8 cellular contexts compared by ENCODE assay signal in the genomic region with DNA sequence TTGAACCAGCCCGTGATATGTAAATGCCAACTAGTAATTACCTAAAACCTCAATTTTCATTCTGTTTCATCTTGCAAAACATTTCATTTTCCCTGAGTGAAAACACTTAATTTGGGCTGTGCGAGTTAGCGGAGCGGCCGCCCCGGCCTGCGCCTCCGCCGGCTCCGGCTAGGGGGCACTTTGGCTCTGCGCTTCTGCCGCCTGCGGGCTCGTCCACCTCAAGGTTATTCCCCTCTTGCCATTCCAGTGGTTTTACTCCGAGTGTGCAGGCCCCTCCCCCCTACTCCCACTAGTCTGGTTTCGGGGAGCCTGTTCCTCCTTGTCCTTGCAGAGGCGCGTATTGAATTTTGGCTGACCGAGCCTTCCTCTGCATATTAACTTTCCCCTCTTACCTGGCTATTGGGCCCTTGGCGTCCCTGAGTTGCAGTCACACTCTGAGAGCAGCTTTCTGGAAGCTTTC. TPM values are rescaled to one million over a fixed set of nuclear protein-coding genes. Genes with fewer than 3 reads are reported as not detected.
A peak's percentile ranks its signal among the peaks of the same experiment; 100 is the strongest.
DNase-seq lines count a peak whose midpoint lies in the region; ATAC-seq, FAIRE-seq and TF ChIP-seq lines count a peak whose summit lies in the region.

No MANE protein-coding gene starts in this region.

- DNase-seq in D721Med (ENCODE audit: insufficient read length, low spot score) (no peak), OCI-LY7 (ENCODE audit: low spot score) (no peak), fibroblast of villous mesenchyme (ENCODE audit: low read depth) (peak; percentile 55), ovary (peak; percentile 56 to 83 (median 76)), NCI-H2227 (lab: John Stamatoyannopoulos, UW; ENCODE audit: unreplicated experiment) (no peak), superior temporal gyrus (ENCODE audit: extremely low spot score) (no peak)
- no peak for DNase-seq in stimulated activated CD8-positive, alpha-beta memory T cell treated with anti-CD3 and anti-CD28 coated beads, Interleukin-4, amount 100 ng/mL, for 48 hours

- H3K36me3 ChIP-seq in OCI-LY7 (ENCODE audit: insufficient read depth, low read length) (no peaks in the 10 kb centered on the region), ovary (no peaks in the 10 kb centered on the region)

- H3K27me3 ChIP-seq in ovary: no peaks in the 10 kb centered on the region

- peak; percentile 35 for TF ChIP-seq CTCF in D721Med (IDR thresholded peaks at IDR 0.05; ENCODE audit: insufficient read depth, missing control alignments)
- TF ChIP-seq CTCF in OCI-LY7 (conservative IDR thresholded peaks at IDR 0.05; ENCODE audit: low read length): 0 out of 2 replicates have a peak, but pooled peaks have one; percentile 14
- TF ChIP-seq CTCF in fibroblast of villous mesenchyme (IDR thresholded peaks at IDR 0.05; ENCODE audit: insufficient read depth, low read depth, low read length): peak; percentile 77
- peak; percentile 49 to 80 (median 53) for TF ChIP-seq CTCF in ovary (IDR thresholded peaks at IDR 0.05)

- no peak for FAIRE-seq in D721Med (lab: Jason Lieb, UNC)

- H3K4me2 ChIP-seq in OCI-LY7 (ENCODE audit: low read length): no peak overlapping the region

- no TSS peak for BruUV-seq in OCI-LY7 (replicated peaks; lab: Mats Ljungman, UMichigan)

- peaks cover 7% of the 10 kb centered on the region; the same call in 1 of the 2 replicates for H4K20me1 ChIP-seq in OCI-LY7 (ENCODE audit: insufficient read depth, low read length)

- H3K79me2 ChIP-seq in OCI-LY7 (ENCODE audit: insufficient read depth, low read depth, low read length): no peaks in the 10 kb centered on the region

- TF ChIP-seq EP300 in ovary (IDR thresholded peaks at IDR 0.05): no peak

- WGBS in ovary, 3 donors: 8 to 27% (median 9%) methylated on average over 20 of the region's 20 CpGs

- H3K4me3 ChIP-seq in OCI-LY7 (ENCODE audit: low read depth, low read length, poor library complexity, severe bottlenecking): no peak overlapping the region
- no peak overlapping the region for H3K4me3 ChIP-seq in fibroblast of villous mesenchyme (ENCODE audit: low read depth, low read length)
- H3K4me3 ChIP-seq in ovary: no peak overlapping the region

- no peak for ATAC-seq in GM19324 (IDR thresholded peaks at IDR 0.05; ENCODE audit: low FRiP score, unreplicated experiment)

- CTCF ChIA-PET in OCI-LY7 (lab: Charles Lee; ENCODE audit: unreplicated experiment): no interaction called here

- intact Hi-C loops in OCI-LY7 (cut with micrococcal nuclease; ENCODE audit: unreplicated experiment) (no loop called here), ovary (cut with DNase I) (loop anchor here in 1 of 4 donors (5.0 to 10.0 kb wide), 2 partner anchors 154 to 337 kb away; no protein-coding TSS in a partner anchor)

- H3K9me2 ChIP-seq in OCI-LY7 (ENCODE audit: insufficient read depth, low read length): no peaks in the 10 kb centered on the region

- POLR2A ChIA-PET in OCI-LY7 (lab: Charles Lee): no interaction called here

- no peak overlapping the region for H2AFZ ChIP-seq in OCI-LY7 (ENCODE audit: low read length)

- H3K4me1 ChIP-seq in OCI-LY7 (ENCODE audit: insufficient read depth, low read length, poor library complexity, severe bottlenecking): no peaks in the 10 kb centered on the region
- peaks cover 6% of the 10 kb centered on the region for H3K4me1 ChIP-seq in ovary (ENCODE audit: insufficient read depth)

- no peak for TF ChIP-seq POLR2A in ovary (IDR thresholded peaks at IDR 0.05)

- H3K27ac ChIP-seq in OCI-LY7 (ENCODE audit: low read depth, low read length, poor library complexity, severe bottlenecking) (no peak overlapping the region), ovary (no peak overlapping the region)

- no peaks in the 10 kb centered on the region for H3K9me3 ChIP-seq in OCI-LY7 (ENCODE audit: low read length)
- H3K9me3 ChIP-seq in ovary: no peaks in the 10 kb centered on the region

RNA-seq across cellular contexts. Expression of gene PEX14, which starts 55.6 kb away (rescaled TPM):
- 11.9 and 14.6 TPM in 2 replicates for total RNA-seq in OCI-LY7 (2014; rRNA removed; shearing (Covaris generic))
- total RNA-seq in OCI-LY7 (2022) (23.8 and 24.3 TPM in 2 replicates), fibroblast of villous mesenchyme (17.3 and 18.7 TPM in 2 replicates), ovary (10 to 100 TPM in 6 of 7 donors, 1 to 10 TPM in 1; 7.5 to 22.9 (median 16.7) TPM)
- 10 to 100 TPM in 1 of 2 donors, 1 to 10 TPM in 1; 3.3 to 19.6 TPM for polyA plus RNA-seq in ovary

RNA-seq across cellular contexts. Expression of gene DFFA, which starts 58.0 kb away (rescaled TPM):
- total RNA-seq in OCI-LY7 (2014; rRNA removed; shearing (Covaris generic)): 58.4 and 64.6 TPM in 2 replicates
- 70.9 and 79.0 TPM in 2 replicates for total RNA-seq in OCI-LY7 (2022)
- total RNA-seq in fibroblast of villous mesenchyme: 28.7 and 52.2 TPM in 2 replicates
- total RNA-seq in ovary: 10 to 100 TPM; 14.8 to 37.4 (median 33.0) TPM
- polyA plus RNA-seq in ovary: 10 to 100 TPM; 17.7 to 36.7 TPM

Comparison
In these comparisons a context has a peak if more than half of its experiments do, and no peak if none do; other contexts are left out.
1. DNase-seq: peak in fibroblast of villous mesenchyme (single experiment) and ovary (5 of 5); none in D721Med (single experiment), OCI-LY7 (single experiment), NCI-H2227 (single experiment), superior temporal gyrus (single experiment) and stimulated activated CD8-positive, alpha-beta memory T cell treated with anti-CD3 and anti-CD28 coated beads, Interleukin-4, amount 100 ng/mL, for 48 hours (single experiment).
2. CTCF ChIP-seq: peak in every context shown above with its lines; median percentile 77 in fibroblast of villous mesenchyme; 53 in ovary; 35 in D721Med; 14 in OCI-LY7.